9 cellular contexts compared by ENCODE assay signal in the genomic region with DNA sequence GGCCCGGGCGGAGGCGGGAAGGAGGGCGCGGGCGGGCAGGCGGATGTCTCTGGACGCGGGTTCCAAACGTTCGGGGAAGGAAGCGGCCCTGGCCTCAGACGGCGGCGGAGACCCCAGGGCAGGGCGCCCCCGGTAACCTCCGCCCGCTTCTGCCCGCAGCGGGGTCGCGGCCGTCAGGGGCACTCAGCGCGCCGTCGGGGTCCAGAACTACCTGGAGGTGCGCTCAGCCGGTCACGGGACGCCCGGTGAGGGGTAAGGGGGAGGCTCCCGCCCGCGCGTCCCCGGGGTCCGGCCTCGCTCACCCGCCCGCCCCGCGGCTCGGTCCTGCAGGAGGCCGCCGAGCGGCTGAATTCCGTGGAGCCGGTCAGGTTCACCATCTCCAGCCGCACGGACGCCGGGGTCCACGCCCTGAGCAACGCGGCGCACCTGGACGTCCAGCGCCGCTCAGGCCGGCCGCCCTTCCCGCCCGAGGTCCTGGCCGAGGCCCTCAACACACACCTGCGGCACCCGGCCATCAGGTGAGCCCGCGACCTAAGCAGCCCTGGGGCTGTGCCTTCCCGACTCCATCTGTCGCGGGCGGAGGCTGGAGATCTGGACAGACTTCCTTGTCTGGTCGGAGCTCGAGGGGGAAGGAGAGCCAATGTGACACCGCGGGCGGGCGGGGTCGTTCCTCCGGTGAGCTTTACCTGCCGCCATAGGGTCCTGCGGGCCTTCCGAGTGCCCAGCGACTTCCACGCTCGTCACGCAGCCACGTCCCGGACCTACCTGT. TPM values are rescaled to one million over a fixed set of nuclear protein-coding genes. Genes with fewer than 3 reads are reported as not detected.
A peak's percentile ranks its signal among the peaks of the same experiment; 100 is the strongest.
DNase-seq lines count a peak whose midpoint lies in the region; ATAC-seq, FAIRE-seq and TF ChIP-seq lines count a peak whose summit lies in the region.
"Had no signal": no experiment of that assay in that cellular context is flagged by ENCODE, and none has a peak within 500 bp of the region (broad histone marks: within the 10 kb centered on the region; RNA-seq: fewer than 3 reads in every experiment).

No MANE protein-coding gene starts in this region.

- H4K20me1 ChIP-seq in K562 (replicated peaks; ENCODE audit: control insufficient read depth, insufficient read depth, low read length), result peaks cover 23% of the 10 kb centered on the region

- intact Hi-C loops in K562 (cut with micrococcal nuclease), result loop anchor here (2.0 to 10.0 kb wide), 3 partner anchors 16 to 916 kb away; a partner anchor contains a TSS

- peak overlapping the region; percentile 88 for H3K4me2 ChIP-seq in K562 (ENCODE audit: insufficient read depth, low read length)

- H3K4me3 ChIP-seq in K562 (peak overlapping the region; percentile 94), suprapubic skin (peak overlapping the region; percentile 65)

- H3K9me1 ChIP-seq in K562 (ENCODE audit: control insufficient read depth, insufficient read depth, low read length), result peaks cover 5% of the 10 kb centered on the region

- peak; percentile 2 for ATAC-seq in K562
- ATAC-seq in GM19351 (IDR thresholded peaks at IDR 0.05; ENCODE audit: unreplicated experiment), result no peak

- peaks cover 39 to 97% of the 10 kb centered on the region in 2 experiments for H3K4me1 ChIP-seq in K562 (replicated peaks in 1 of 2; ENCODE audit: control insufficient read depth in 2 of 2, insufficient read depth in 2 of 2, low read length in 2 of 2)
- H3K4me1 ChIP-seq in suprapubic skin, result peaks cover 60% of the 10 kb centered on the region

- DNase-seq in stimulated activated CD4-positive, alpha-beta T cell treated with anti-CD3 and anti-CD28 coated beads, Interleukin-15, amount 100 ng/mL, for 24 hours, result peak; percentile 48
- DNase-seq in stimulated activated CD4-positive, alpha-beta T cell treated with anti-CD3 and anti-CD28 coated beads, Interleukin-1b, Interleukin-23, amount 100 ng/mL, for 48 hours, result no peak
- DNase-seq in K562 (ENCODE audit: extremely low read depth in 1 of 4, low spot score in 3 of 4), result peak in 3 of 4 experiments; percentile 56 to 67 (median 61)
- no peak for DNase-seq in suprapubic skin (ENCODE audit: low spot score in 2 of 2)
- DNase-seq in UCSD-AML1 (lab: John Stamatoyannopoulos, UW; ENCODE audit: unreplicated experiment), result no peak

- BruUV-seq in K562 (replicated peaks; lab: Mats Ljungman, UMichigan), result TSS peak; percentile 67

- TF ChIP-seq POLR2A in K562 (conservative IDR thresholded peaks at IDR 0.05) (no peak), suprapubic skin (IDR thresholded peaks at IDR 0.05) (no peak)

- peak overlapping the region; percentile 87 to 97 for H3K9ac ChIP-seq in K562 (ENCODE audit: insufficient read depth in 1 of 2, low read depth in 2 of 2, low read length in 2 of 2)

- H3K79me2 ChIP-seq in K562 (ENCODE audit: control insufficient read depth, insufficient read depth, low read length), result peaks cover 54% of the 10 kb centered on the region

- in situ Hi-C loops in K562 (cut with MboI), result no loop called here

- H3K36me3 ChIP-seq in KOPT-K1 (ENCODE audit: insufficient read depth, low read length) (peaks cover 44% of the 10 kb centered on the region), K562 (ENCODE audit: control insufficient read depth, insufficient read depth, low read length) (peaks cover 49% of the 10 kb centered on the region), suprapubic skin (peaks cover 34% of the 10 kb centered on the region)

- H3K9me3 ChIP-seq in KOPT-K1 (ENCODE audit: insufficient read depth, low read length, poor library complexity, severe bottlenecking) (no peaks in the 10 kb centered on the region), K562 (replicated peaks; ENCODE audit: control insufficient read depth, insufficient read depth, low read depth, low read length) (no peaks in the 10 kb centered on the region), suprapubic skin (no peaks in the 10 kb centered on the region)

- CTCF ChIA-PET in K562 (lab: Yijun Ruan, JAX; ENCODE audit: low intra/inter-chr PET ratio), result no interaction called here

- no peak for TF ChIP-seq EP300 in K562 (IDR thresholded peaks at IDR 0.05; ENCODE audit: low read length)
- no peak for TF ChIP-seq EP300 in suprapubic skin (IDR thresholded peaks at IDR 0.05)

- no peak for TF ChIP-seq RAD21 in K562 (CRISPR knock-in tag; conservative IDR thresholded peaks at IDR 0.05 in 1 of 2, IDR thresholded peaks at IDR 0.05 in 1 of 2)

- WGBS in K562 (ENCODE audit: insufficient coverage, low coverage, missing lambda C conversion rate), result 1% methylated on average over 64 of the region's 91 CpGs
- WGBS in suprapubic skin, result 3% methylated on average over 14 of the region's 91 CpGs

- peak; percentile 23 for FAIRE-seq in K562 (lab: Jason Lieb, UNC)
- FAIRE-seq: islet of Langerhans had no signal

- POLR2A ChIA-PET in K562 (lab: Yijun Ruan, JAX), result interaction anchor here (0.9 to 3.5 kb wide), 6 partner anchors 11 to 197 kb away, joined by 3 to 30 read pairs (median 4); no protein-coding TSS in a partner anchor

- peak overlapping the region; percentile 68 for H2AFZ ChIP-seq in K562 (ENCODE audit: low read depth, low read length)

- H3K27ac ChIP-seq in KOPT-K1 (ENCODE audit: low read depth, low read length, poor library complexity, severe bottlenecking), result peak overlapping the region; percentile 84
- H3K27ac ChIP-seq in K562 (ENCODE audit: extremely low read depth, low read depth, low read length), result peak overlapping the region; percentile 96
- H3K27ac ChIP-seq in layer of hippocampus (ENCODE audit: low read depth, low read length), result peak overlapping the region; percentile 85
- peak overlapping the region; percentile 93 for H3K27ac ChIP-seq in suprapubic skin

- H3K27me3 ChIP-seq in K562 (ENCODE audit: control insufficient read depth in 2 of 2, insufficient read depth in 2 of 2, low read length in 2 of 2) (no peaks in the 10 kb centered on the region), layer of hippocampus (ENCODE audit: control insufficient read depth, insufficient read depth, low read length) (no peaks in the 10 kb centered on the region), suprapubic skin (no peaks in the 10 kb centered on the region)

- TF ChIP-seq CTCF in K562 (IDR thresholded peaks at IDR 0.05 in 2 of 3, conservative IDR thresholded peaks at IDR 0.05 in 1 of 3; ENCODE audit: insufficient read depth in 2 of 3, low read depth in 1 of 3, low read length in 3 of 3) (no peak), suprapubic skin (IDR thresholded peaks at IDR 0.05) (no peak)

RNA-seq across cellular contexts. Expression of a gene that starts 0.5 kb away (rescaled TPM):
- total RNA-seq in K562 (2011; cell fraction: chromatin; rRNA removed; ENCODE audit: low replicate concordance), result 13.3 and 63.1 TPM in 2 replicates
- total RNA-seq in K562 (2011; cell fraction: nucleolus; rRNA removed), result 74.5 and 90.1 TPM in 2 replicates
- 23.2 and 31.2 TPM in 2 replicates for total RNA-seq in K562 (2011; cell fraction: nucleoplasm; rRNA removed)
- 86.9 and 103 TPM in 2 replicates for total RNA-seq in K562 (2014; rRNA removed)
- total RNA-seq in K562 (2014; rRNA removed; fragmentation: Illumina TruSeq; extraction: Trizol), result 5.6 and 7.0 TPM in 2 replicates
- total RNA-seq in K562 (2015; rRNA removed; fragmentation: Illumina TruSeq; extraction: Trizol), result 29.7 and 31.4 TPM in 2 replicates
- 80.1 and 83.0 TPM in 2 replicates for total RNA-seq in K562 (2021)
- 13.6 and 22.4 TPM in 2 replicates for polyA plus RNA-seq in K562 (2011; rRNA removed)
- polyA plus RNA-seq in K562 (2011; cell fraction: cytosol; rRNA removed), result 29.8 and 137 TPM in 2 replicates
- polyA plus RNA-seq in K562 (2011; cell fraction: nucleus; rRNA removed), result 41.7 and 71.9 TPM in 2 replicates
- 35.1 and 53.3 TPM in 2 replicates for polyA plus RNA-seq in K562 (2012)
- 10.5 and 25.1 TPM in 2 replicates for polyA plus RNA-seq in K562 (2014; fragmentation: Illumina TruSeq; extraction: Trizol)
- 1 to 10 TPM in 1 of 2 experiments, under 1 TPM in 1; 0.62 to 1.7 TPM for polyA plus RNA-seq in K562 (2014; fragmentation: Nextera tagmentation; extraction: Ambion mirVana)
- polyA plus RNA-seq in K562 (2014; rRNA removed), result 68.5 and 76.0 TPM in 2 replicates
- polyA minus RNA-seq in K562 (2011; rRNA and poly(A)+ RNA removed), result 3.5 and 5.7 TPM in 2 replicates
- polyA minus RNA-seq in K562 (2011; cell fraction: cytosol; rRNA and poly(A)+ RNA removed), result 22.0 and 25.8 TPM in 2 replicates
- 33.5 and 38.2 TPM in 2 replicates for polyA minus RNA-seq in K562 (2011; cell fraction: nucleus; rRNA and poly(A)+ RNA removed)
- 10 to 100 TPM; 16.9 to 56.4 (median 36.4) TPM for total RNA-seq in suprapubic skin

RNA-seq across cellular contexts. Expression of a gene that starts 1.2 kb away (rescaled TPM):
- total RNA-seq in K562 (2011; cell fraction: chromatin; rRNA removed; ENCODE audit: low replicate concordance), result 140 and 407 TPM in 2 replicates
- 278 and 333 TPM in 2 replicates for total RNA-seq in K562 (2011; cell fraction: nucleolus; rRNA removed)
- total RNA-seq in K562 (2011; cell fraction: nucleoplasm; rRNA removed), result 136 and 156 TPM in 2 replicates
- total RNA-seq in K562 (2014; rRNA removed), result 29.6 and 33.3 TPM in 2 replicates
- 1.9 and 3.5 TPM in 2 replicates for total RNA-seq in K562 (2014; rRNA removed; fragmentation: Illumina TruSeq; extraction: Trizol)
- 14.0 and 15.2 TPM in 2 replicates for total RNA-seq in K562 (2015; rRNA removed; fragmentation: Illumina TruSeq; extraction: Trizol)
- total RNA-seq in K562 (2021), result 44.1 and 49.0 TPM in 2 replicates
- polyA plus RNA-seq in K562 (2011; rRNA removed), result 12.0 and 27.1 TPM in 2 replicates
- polyA plus RNA-seq in K562 (2011; cell fraction: cytosol; rRNA removed), result 8.5 and 20.8 TPM in 2 replicates
- 346 and 462 TPM in 2 replicates for polyA plus RNA-seq in K562 (2011; cell fraction: nucleus; rRNA removed)
- 38.9 and 49.6 TPM in 2 replicates for polyA plus RNA-seq in K562 (2012)
- polyA plus RNA-seq in K562 (2014; fragmentation: Illumina TruSeq; extraction: Trizol), result 7.2 and 11.8 TPM in 2 replicates
- polyA plus RNA-seq in K562 (2014; fragmentation: Nextera tagmentation; extraction: Ambion mirVana), result under 1 TPM; 0.01 to 0.06 TPM
- polyA plus RNA-seq in K562 (2014; rRNA removed), result 43.8 and 44.8 TPM in 2 replicates
- polyA minus RNA-seq in K562 (2011; rRNA and poly(A)+ RNA removed), result 6.3 and 10.7 TPM in 2 replicates
- 13.7 and 15.3 TPM in 2 replicates for polyA minus RNA-seq in K562 (2011; cell fraction: cytosol; rRNA and poly(A)+ RNA removed)
- 42.4 and 46.1 TPM in 2 replicates for polyA minus RNA-seq in K562 (2011; cell fraction: nucleus; rRNA and poly(A)+ RNA removed)
- 100 to 1,000 TPM; 112 to 309 (median 148) TPM for total RNA-seq in suprapubic skin

RNA-seq across cellular contexts. Expression of a gene that starts 15.5 kb away (rescaled TPM):
- total RNA-seq in K562 (2011; cell fraction: chromatin; rRNA removed; ENCODE audit: low replicate concordance), result 317 and 866 TPM in 2 replicates
- 565 and 578 TPM in 2 replicates for total RNA-seq in K562 (2011; cell fraction: nucleolus; rRNA removed)
- 402 and 440 TPM in 2 replicates for total RNA-seq in K562 (2011; cell fraction: nucleoplasm; rRNA removed)
- total RNA-seq in K562 (2014; rRNA removed), result 151 and 179 TPM in 2 replicates
- total RNA-seq in K562 (2014; rRNA removed; fragmentation: Illumina TruSeq; extraction: Trizol), result 62.1 and 77.4 TPM in 2 replicates
- total RNA-seq in K562 (2015; rRNA removed; fragmentation: Illumina TruSeq; extraction: Trizol), result 85.4 and 88.8 TPM in 2 replicates
- total RNA-seq in K562 (2021), result 153 and 164 TPM in 2 replicates
- 110 and 164 TPM in 2 replicates for polyA plus RNA-seq in K562 (2011; rRNA removed)
- 195 and 300 TPM in 2 replicates for polyA plus RNA-seq in K562 (2011; cell fraction: cytosol; rRNA removed)
- polyA plus RNA-seq in K562 (2011; cell fraction: nucleus; rRNA removed), result 663 and 798 TPM in 2 replicates
- 151 and 204 TPM in 2 replicates for polyA plus RNA-seq in K562 (2012)
- polyA plus RNA-seq in K562 (2014; fragmentation: Illumina TruSeq; extraction: Trizol), result 143 and 151 TPM in 2 replicates
- polyA plus RNA-seq in K562 (2014; fragmentation: Nextera tagmentation; extraction: Ambion mirVana), result 10 to 100 TPM in 1 of 2 experiments, 1 to 10 TPM in 1; 3.6 to 11.8 TPM
- polyA plus RNA-seq in K562 (2014; rRNA removed), result 183 TPM in 2 replicates
- polyA minus RNA-seq in K562 (2011; rRNA and poly(A)+ RNA removed), result 68.4 and 103 TPM in 2 replicates
- polyA minus RNA-seq in K562 (2011; cell fraction: cytosol; rRNA and poly(A)+ RNA removed), result 79.6 and 101 TPM in 2 replicates
- 108 and 123 TPM in 2 replicates for polyA minus RNA-seq in K562 (2011; cell fraction: nucleus; rRNA and poly(A)+ RNA removed)
- 100 to 1,000 TPM; 105 to 242 (median 151) TPM for total RNA-seq in suprapubic skin

RNA-seq across cellular contexts. Expression of a gene that starts 15.7 kb away (rescaled TPM):
- total RNA-seq in K562 (2011; cell fraction: chromatin; rRNA removed; ENCODE audit: low replicate concordance), result 3.4 and 22.1 TPM in 2 replicates
- total RNA-seq in K562 (2011; cell fraction: nucleolus; rRNA removed), result 31.8 and 32.0 TPM in 2 replicates
- total RNA-seq in K562 (2011; cell fraction: nucleoplasm; rRNA removed), result 11.2 and 13.9 TPM in 2 replicates
- total RNA-seq in K562 (2014; rRNA removed) (21.6 and 33.4 TPM in 2 replicates), K562 (2014; rRNA removed; fragmentation: Illumina TruSeq; extraction: Trizol) (3.0 and 3.5 TPM in 2 replicates), K562 (2015; rRNA removed; fragmentation: Illumina TruSeq; extraction: Trizol) (8.4 and 10.1 TPM in 2 replicates), K562 (2021) (25.4 and 25.8 TPM in 2 replicates), suprapubic skin (10 to 100 TPM; 32.5 to 60.4 (median 54.3) TPM)
- polyA plus RNA-seq in K562 (2011; rRNA removed) (3.5 and 5.7 TPM in 2 replicates), K562 (2014; fragmentation: Illumina TruSeq; extraction: Trizol) (2.7 and 9.1 TPM in 2 replicates), K562 (2014; fragmentation: Nextera tagmentation; extraction: Ambion mirVana) (under 1 TPM; 0.11 to 0.20 TPM), K562 (2014; rRNA removed) (12.4 and 12.9 TPM in 2 replicates)
- polyA plus RNA-seq in K562 (2011; cell fraction: cytosol; rRNA removed), result 7.2 and 32.1 TPM in 2 replicates
- 5.6 and 10.3 TPM in 2 replicates for polyA plus RNA-seq in K562 (2011; cell fraction: nucleus; rRNA removed)
- polyA plus RNA-seq in K562 (2012), result 14.5 and 17.3 TPM in 2 replicates
- 2.1 and 2.4 TPM in 2 replicates for polyA minus RNA-seq in K562 (2011; rRNA and poly(A)+ RNA removed)
- polyA minus RNA-seq in K562 (2011; cell fraction: cytosol; rRNA and poly(A)+ RNA removed), result 9.2 and 12.1 TPM in 2 replicates
- 14.0 and 17.8 TPM in 2 replicates for polyA minus RNA-seq in K562 (2011; cell fraction: nucleus; rRNA and poly(A)+ RNA removed)

RNA-seq across cellular contexts. Expression of a gene that starts 22.1 kb away (rescaled TPM):
- total RNA-seq in K562 (2011; cell fraction: chromatin; rRNA removed; ENCODE audit: low replicate concordance), result 0.19 and 0.58 TPM in 2 replicates
- total RNA-seq in K562 (2011; cell fraction: nucleolus; rRNA removed), result 0.53 and 0.67 TPM in 2 replicates
- 0.15 and 0.23 TPM in 2 replicates for total RNA-seq in K562 (2011; cell fraction: nucleoplasm; rRNA removed)
- 0.12 TPM in 1 of 2 replicates, not detected in the other for total RNA-seq in K562 (2014; rRNA removed)
- not detected in 2 replicates for total RNA-seq in K562 (2014; rRNA removed; fragmentation: Illumina TruSeq; extraction: Trizol)
- total RNA-seq in K562 (2015; rRNA removed; fragmentation: Illumina TruSeq; extraction: Trizol), result 0.04 TPM in 1 of 2 replicates, not detected in the other
- 0.07 and 0.09 TPM in 2 replicates for total RNA-seq in K562 (2021)
- 0.05 TPM in 1 of 2 replicates, not detected in the other for polyA plus RNA-seq in K562 (2011; rRNA removed)
- polyA plus RNA-seq in K562 (2011; cell fraction: cytosol; rRNA removed), result 0.03 and 0.06 TPM in 2 replicates
- polyA plus RNA-seq in K562 (2011; cell fraction: nucleus; rRNA removed), result 0.25 and 0.31 TPM in 2 replicates
- 0.26 and 0.37 TPM in 2 replicates for polyA plus RNA-seq in K562 (2012)
- polyA plus RNA-seq in K562 (2014; fragmentation: Illumina TruSeq; extraction: Trizol), result not detected in 2 replicates
- polyA plus RNA-seq in K562 (2014; fragmentation: Nextera tagmentation; extraction: Ambion mirVana), result not detected
- polyA plus RNA-seq in K562 (2014; rRNA removed), result 0.03 and 0.13 TPM in 2 replicates
- not detected in 2 replicates for polyA minus RNA-seq in K562 (2011; rRNA and poly(A)+ RNA removed)
- polyA minus RNA-seq in K562 (2011; cell fraction: cytosol; rRNA and poly(A)+ RNA removed), result not detected in 2 replicates
- polyA minus RNA-seq in K562 (2011; cell fraction: nucleus; rRNA and poly(A)+ RNA removed), result 0.13 and 0.22 TPM in 2 replicates
- 1 to 10 TPM in 1 of 4 donors, under 1 TPM in 3; 0.56 to 1.8 (median 0.82) TPM for total RNA-seq in suprapubic skin

Comparison
In these comparisons a context has a peak if more than half of its experiments do, and no peak if none do; other contexts are left out.
1. DNase-seq: peak in stimulated activated CD4-positive, alpha-beta T cell treated with anti-CD3 and anti-CD28 coated beads, Interleukin-15, amount 100 ng/mL, for 24 hours (single experiment) and K562 (3 of 4); none in stimulated activated CD4-positive, alpha-beta T cell treated with anti-CD3 and anti-CD28 coated beads, Interleukin-1b, Interleukin-23, amount 100 ng/mL, for 48 hours (single experiment), suprapubic skin (0 of 2) and UCSD-AML1 (single experiment).
2. Peak in every context shown above with its lines, with median percentiles within 50 percentile points of each other: H3K27ac ChIP-seq.